In genomic region chr13:89897681-89898080, GRCh38 we compare ENCODE assay signal across 19 cellular contexts.
DNase-seq lines count a peak whose midpoint lies in the region; ATAC-seq, FAIRE-seq and TF ChIP-seq lines count a peak whose summit lies in the region.
"Had no signal": no experiment of that assay in that cellular context is flagged by ENCODE, and none has a peak within 500 bp of the region (broad histone marks: within the 10 kb centered on the region; RNA-seq: fewer than 3 reads in every experiment).

No MANE protein-coding gene starts in this region.

- H3K9me3 Mint-ChIP-seq in activated CD4-positive, alpha-beta memory T cell treated with anti-CD3 and anti-CD28 coated beads for 36 hours, result peaks cover 15% of the 10 kb centered on the region

- H3K27me3 Mint-ChIP-seq in activated CD4-positive, alpha-beta memory T cell treated with anti-CD3 and anti-CD28 coated beads for 36 hours, result no peaks in the 10 kb centered on the region
- H3K27me3 Mint-ChIP-seq: activated CD4-positive, alpha-beta T cell treated with anti-CD3 and anti-CD28 coated beads, Interleukin-2, amount 10 ng/mL, durations not matched to agents 24 days and 14 days; CD4-positive, alpha-beta T cell had no signal

- no peak overlapping the region for H3K27ac Mint-ChIP-seq in activated CD4-positive, alpha-beta memory T cell treated with anti-CD3 and anti-CD28 coated beads for 36 hours
- H3K27ac Mint-ChIP-seq: activated CD4-positive, alpha-beta T cell treated with anti-CD3 and anti-CD28 coated beads, Interleukin-2, amount 10 ng/mL, durations not matched to agents 24 days and 14 days; CD4-positive, alpha-beta T cell had no signal

- intact Hi-C loops in K562 (cut with micrococcal nuclease), result no loop called here
- intact Hi-C loops in ascending aorta (cut with DNase I), result no loop called here
- intact Hi-C loops in activated CD4-positive, alpha-beta memory T cell treated with anti-CD3 and anti-CD28 coated beads for 36 hours (cut with micrococcal nuclease), result no loop called here

- H3K4me1 ChIP-seq in K562 (replicated peaks in 1 of 2; ENCODE audit: control insufficient read depth in 2 of 2, insufficient read depth in 2 of 2, low read length in 2 of 2) (no peaks in the 10 kb centered on the region), ascending aorta (no peaks in the 10 kb centered on the region)
- H3K4me1 ChIP-seq: heart right ventricle, stomach had no signal

- H3K9me1 ChIP-seq in K562 (ENCODE audit: control insufficient read depth, insufficient read depth, low read length), result no peaks in the 10 kb centered on the region

- no TSS peak for BruUV-seq in K562 (replicated peaks; lab: Mats Ljungman, UMichigan)

- no peak overlapping the region for H3K4me3 Mint-ChIP-seq in activated CD4-positive, alpha-beta memory T cell treated with anti-CD3 and anti-CD28 coated beads for 36 hours
- H3K4me3 Mint-ChIP-seq: activated CD4-positive, alpha-beta T cell treated with anti-CD3 and anti-CD28 coated beads, Interleukin-2, amount 10 ng/mL, durations not matched to agents 24 days and 14 days; CD4-positive, alpha-beta T cell had no signal

- no peaks in the 10 kb centered on the region for H4K20me1 ChIP-seq in K562 (replicated peaks; ENCODE audit: control insufficient read depth, insufficient read depth, low read length)

- H3K27me3 ChIP-seq in K562 (ENCODE audit: control insufficient read depth in 2 of 2, insufficient read depth in 2 of 2, low read length in 2 of 2), result no peaks in the 10 kb centered on the region
- no peaks in the 10 kb centered on the region for H3K27me3 ChIP-seq in ascending aorta
- H3K27me3 ChIP-seq: heart right ventricle, stomach had no signal

- H3K9ac ChIP-seq in K562 (ENCODE audit: insufficient read depth in 1 of 2, low read depth in 2 of 2, low read length in 2 of 2), result no peak overlapping the region

- H3K4me2 ChIP-seq in K562 (ENCODE audit: insufficient read depth, low read length), result no peak overlapping the region

- no peaks in the 10 kb centered on the region for H3K79me2 ChIP-seq in K562 (ENCODE audit: control insufficient read depth, insufficient read depth, low read length)

- TF ChIP-seq CTCF in K562 (IDR thresholded peaks at IDR 0.05 in 2 of 3, conservative IDR thresholded peaks at IDR 0.05 in 1 of 3; ENCODE audit: insufficient read depth in 2 of 3, low read depth in 1 of 3, low read length in 3 of 3) (no peak), ascending aorta (IDR thresholded peaks at IDR 0.05) (no peak)

- H3K4me3 ChIP-seq in K562, result no peak overlapping the region
- no peak overlapping the region for H3K4me3 ChIP-seq in ascending aorta
- H3K4me3 ChIP-seq: heart right ventricle, stomach had no signal

- H3K36me3 Mint-ChIP-seq in activated CD4-positive, alpha-beta memory T cell treated with anti-CD3 and anti-CD28 coated beads for 36 hours, result no peaks in the 10 kb centered on the region

- in situ Hi-C loops in K562 (cut with MboI), result no loop called here

- no peak overlapping the region for H2AFZ ChIP-seq in K562 (ENCODE audit: low read depth, low read length)

- peak; percentile 12 to 47 for DNase-seq in NOMO-1 (lab: John Stamatoyannopoulos, UW; ENCODE audit: unreplicated experiment in 2 of 2)
- no peak for DNase-seq in NOMO-1 treated with dmso at 0.1 percent for 144 hours (lab: John Stamatoyannopoulos, UW; ENCODE audit: unreplicated experiment)
- no peak for DNase-seq in H54 (ENCODE audit: insufficient read length, low spot score)
- DNase-seq in K562 (ENCODE audit: extremely low read depth in 1 of 4, low spot score in 3 of 4), result no peak
- no peak for DNase-seq in ascending aorta (ENCODE audit: low spot score in 2 of 2)
- DNase-seq in activated CD4-positive, alpha-beta memory T cell treated with anti-CD3 and anti-CD28 coated beads for 36 hours, result no peak
- no peak for DNase-seq in left lobe of liver (ENCODE audit: low spot score)
- DNase-seq: activated CD4-positive, alpha-beta T cell treated with anti-CD3 and anti-CD28 coated beads, Interleukin-2, amount 10 ng/mL, durations not matched to agents 24 days and 14 days; activated T-cell treated with anti-CD3 and anti-CD28 coated beads, Interleukin-2, amount 50 U/mL, for 48 hours; CD4-positive, alpha-beta T cell; erythroblast; heart right ventricle; NCI-H1417 treated with DMSO at 0.1 percent for 48 hours; NCI-H510A; stomach; T-helper 2 cell had no signal

- no peaks in the 10 kb centered on the region for H3K4me1 Mint-ChIP-seq in activated CD4-positive, alpha-beta memory T cell treated with anti-CD3 and anti-CD28 coated beads for 36 hours (ENCODE audit: low read depth)
- H3K4me1 Mint-ChIP-seq: activated CD4-positive, alpha-beta T cell treated with anti-CD3 and anti-CD28 coated beads, Interleukin-2, amount 10 ng/mL, durations not matched to agents 24 days and 14 days had no signal

- ATAC-seq in HG03457 (IDR thresholded peaks at IDR 0.05; ENCODE audit: unreplicated experiment), result peak; percentile 76
- ATAC-seq in K562, result no peak
- ATAC-seq in left lobe of liver, result no peak
- ATAC-seq: heart right ventricle had no signal

- no peak for TF ChIP-seq EP300 in K562 (IDR thresholded peaks at IDR 0.05; ENCODE audit: low read length)

- no peak overlapping the region for H3K27ac ChIP-seq in K562 (ENCODE audit: extremely low read depth, low read depth, low read length)
- H3K27ac ChIP-seq in ascending aorta, result no peak overlapping the region
- H3K27ac ChIP-seq: 22Rv1, heart right ventricle, stomach had no signal

- H3K9me3 ChIP-seq in K562 (replicated peaks; ENCODE audit: control insufficient read depth, insufficient read depth, low read depth, low read length), result no peaks in the 10 kb centered on the region; the same call in 1 of the 2 replicates
- H3K9me3 ChIP-seq in ascending aorta, result no peaks in the 10 kb centered on the region
- H3K9me3 ChIP-seq: heart right ventricle, stomach had no signal

- peak; percentile 36 for FAIRE-seq in H54 (lab: Jason Lieb, UNC)
- FAIRE-seq in K562 (lab: Jason Lieb, UNC), result no peak
- FAIRE-seq: GM18507 had no signal

- H3K36me3 ChIP-seq in K562 (ENCODE audit: control insufficient read depth, insufficient read depth, low read length) (no peaks in the 10 kb centered on the region), ascending aorta (no peaks in the 10 kb centered on the region)
- H3K36me3 ChIP-seq: heart right ventricle, stomach had no signal

- 0% methylated on average over 1 of the region's 1 CpG for WGBS in K562 (ENCODE audit: insufficient coverage, low coverage, missing lambda C conversion rate)

- POLR2A ChIA-PET in K562 (lab: Yijun Ruan, JAX), result no interaction called here
- POLR2A ChIA-PET in activated CD4-positive, alpha-beta memory T cell treated with anti-CD3 and anti-CD28 coated beads for 36 hours (lab: Charles Lee), result no interaction called here

- CTCF ChIA-PET in K562 (lab: Yijun Ruan, JAX; ENCODE audit: low intra/inter-chr PET ratio), result no interaction called here
- CTCF ChIA-PET in activated CD4-positive, alpha-beta memory T cell treated with anti-CD3 and anti-CD28 coated beads for 36 hours (lab: Charles Lee), result no interaction called here

- no peak for TF ChIP-seq RAD21 in K562 (CRISPR knock-in tag; conservative IDR thresholded peaks at IDR 0.05 in 1 of 2, IDR thresholded peaks at IDR 0.05 in 1 of 2)

- TF ChIP-seq POLR2A in H54 (IDR thresholded peaks at IDR 0.05; ENCODE audit: low read depth, low read length) (no peak), K562 (conservative IDR thresholded peaks at IDR 0.05) (no peak)

TF ChIP-seq in K562, 482 proteins besides CTCF, POLR2A, EP300 and RAD21:
- peak in 1 of 2 experiments; percentile 57; a peak in 1 of 3 replicates for TF ChIP-seq CBX3 (IDR thresholded peaks at IDR 0.05; ENCODE audit: borderline replicate concordance in 1 of 2, low read length in 2 of 2)
- peak; percentile 30 for TF ChIP-seq SETDB1 (IDR thresholded peaks at IDR 0.05; ENCODE audit: low read length)
- TF ChIP-seq TRIM24 (IDR thresholded peaks at IDR 0.05), result no peak

Comparison
In these comparisons a context has a peak if more than half of its experiments do, and no peak if none do; other contexts are left out.
1. DNase-seq: peak in NOMO-1 (2 of 2); none in NOMO-1 treated with dmso at 0.1 percent for 144 hours (single experiment), H54 (single experiment), K562 (0 of 4), ascending aorta (0 of 2), activated CD4-positive, alpha-beta memory T cell treated with anti-CD3 and anti-CD28 coated beads for 36 hours (single experiment) and left lobe of liver (single experiment).